ENCODE assay signal across 28 cellular contexts in the genomic region with DNA sequence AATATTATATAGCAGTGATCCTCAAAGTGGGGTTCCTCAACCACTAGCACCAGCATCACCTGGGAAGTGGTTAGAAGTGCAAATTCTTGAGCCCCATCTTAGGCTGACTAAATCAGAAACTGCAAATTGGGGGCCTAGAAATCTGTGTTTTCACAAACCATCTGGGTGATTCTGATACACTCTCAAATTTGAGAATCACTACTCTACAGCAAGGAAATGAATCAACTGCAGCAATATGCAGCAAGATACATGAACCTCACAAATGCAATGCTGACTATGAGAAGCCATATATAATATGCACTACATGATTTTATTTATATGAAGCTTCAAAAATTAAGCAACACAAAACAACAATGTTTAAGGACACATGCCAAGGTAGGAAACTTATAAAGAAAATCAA. TPM values are rescaled to one million over a fixed set of nuclear protein-coding genes. Genes with fewer than 3 reads are reported as not detected.
"Had no signal": no experiment of that assay in that cellular context is flagged by ENCODE, and none has a peak within 500 bp of the region (broad histone marks: within the 10 kb centered on the region; RNA-seq: fewer than 3 reads in every experiment).

No MANE protein-coding gene starts in this region.

- H3K9me3 Mint-ChIP-seq: effector memory CD8-positive, alpha-beta T cell; endodermal cell had no signal

- H3K4me1 Mint-ChIP-seq: endodermal cell; mesothelial cell of epicardium; naive B cell; naive thymus-derived CD8-positive, alpha-beta T cell had no signal

- H3K27ac Mint-ChIP-seq: dendritic cell treated with granulocyte-macrophage colony-stimulating factor and Interleukin-4, amounts not matched to agents 40 ng/mL and 50 ng/mL, for 4 days; effector memory CD8-positive, alpha-beta T cell; endodermal cell; mesothelial cell of epicardium; naive B cell had no signal

- H3K36me3 Mint-ChIP-seq: mesothelial cell of epicardium; naive B cell; naive thymus-derived CD8-positive, alpha-beta T cell had no signal

- ATAC-seq: effector memory CD8-positive, alpha-beta T cell; esophagus mucosa; gastrocnemius medialis; heart right ventricle; left cardiac atrium; left lung; left ventricle myocardium superior; lower lobe of right lung; mucosa of descending colon; naive thymus-derived CD8-positive, alpha-beta T cell had no signal

- H3K27me3 Mint-ChIP-seq: dendritic cell treated with granulocyte-macrophage colony-stimulating factor and Interleukin-4, amounts not matched to agents 40 ng/mL and 50 ng/mL, for 4 days; effector memory CD8-positive, alpha-beta T cell; naive B cell; naive thymus-derived CD8-positive, alpha-beta T cell had no signal

- H3K4me3 Mint-ChIP-seq: dendritic cell treated with granulocyte-macrophage colony-stimulating factor and Interleukin-4, amounts not matched to agents 40 ng/mL and 50 ng/mL, for 4 days; effector memory CD8-positive, alpha-beta T cell; endodermal cell; mesothelial cell of epicardium; naive B cell; naive thymus-derived CD8-positive, alpha-beta T cell had no signal

- DNase-seq: cortex of kidney; effector CD8-positive, alpha-beta T cell; effector memory CD8-positive, alpha-beta T cell; endodermal cell; erythroblast; esophagus squamous epithelium; foreskin fibroblast; foreskin melanocyte; gastrocnemius medialis; glutamatergic neuron; head of caudate nucleus; heart right ventricle; hippocampal formation; left cardiac atrium; left lung; left ventricle myocardium superior; lower lobe of right lung; mesenchymal stem cell; mucosa of descending colon; naive B cell; naive thymus-derived CD8-positive, alpha-beta T cell had no signal

RNA-seq across cellular contexts. Expression of gene IRS4, which starts 36.2 kb away (rescaled TPM):
- total RNA-seq: esophagus mucosa; esophagus squamous epithelium; gastrocnemius medialis; glomerular endothelial cell; heart right ventricle; kidney epithelial cell; left cardiac atrium; left lung; left ventricle myocardium superior; mesenteric fat pad; mucosa of descending colon; myocyte; naive thymus-derived CD8-positive, alpha-beta T cell had no signal
